20 cellular contexts compared by ENCODE assay signal in genomic region chr18:37674570-37674969, GRCh38.
"Had no signal": no experiment of that assay in that cellular context is flagged by ENCODE, and none has a peak within 500 bp of the region (broad histone marks: within the 10 kb centered on the region; RNA-seq: fewer than 3 reads in every experiment).

No MANE protein-coding gene starts in this region.

- H3K4me3 ChIP-seq: breast epithelium, colonic mucosa, dorsolateral prefrontal cortex, esophagus squamous epithelium, left ventricle myocardium inferior, spleen, thoracic aorta, vagina had no signal

- H3K27me3 ChIP-seq: breast epithelium, colonic mucosa, dorsolateral prefrontal cortex, esophagus squamous epithelium, spleen, vagina had no signal

- ATAC-seq: activated T-cell treated with anti-CD3 and anti-CD28 coated beads, Interleukin-2, amount 50 U/mL, for 4 hours; natural killer cell treated with Interleukin-12 subunit alpha and Interleukin-12 subunit beta and Interleukin-15 and Interleukin-18, amount 100 ng/mL, for 72 hours had no signal

- H3K27ac ChIP-seq: breast epithelium, colonic mucosa, dorsolateral prefrontal cortex, esophagus squamous epithelium, left ventricle myocardium inferior, spleen, thoracic aorta, vagina had no signal

- H3K9me3 ChIP-seq: colonic mucosa, thoracic aorta, vagina had no signal

- H3K36me3 ChIP-seq: breast epithelium, colonic mucosa, esophagus squamous epithelium, left ventricle myocardium inferior, spleen, thoracic aorta, vagina had no signal

- DNase-seq: activated CD4-positive, alpha-beta T cell treated with anti-CD3 and anti-CD28 coated beads for 4 hours; activated CD4-positive, alpha-beta T cell treated with anti-CD3 and anti-CD28 coated beads, Interleukin-2, amount 50 U/mL, for 48 hours; activated CD4-positive, CD25-positive, alpha-beta regulatory T cell; activated CD8-positive, alpha-beta memory T cell treated with anti-CD3 and anti-CD28 coated beads, Interleukin-2, amount 50 U/mL, for 48 hours; activated naive CD4-positive, alpha-beta T cell treated with Interleukin-2 at 50 U/mL for 16 hours; activated naive CD8-positive, alpha-beta T cell treated with anti-CD3 and anti-CD28 coated beads for 36 hours; activated T-cell treated with anti-CD3 and anti-CD28 coated beads, Interleukin-2, amount 50 U/mL, for 4 hours; colonic mucosa; dorsolateral prefrontal cortex; esophagus squamous epithelium; kidney glomerular epithelial cell; left ventricle myocardium inferior; retina; spleen; stimulated activated CD4-positive, alpha-beta T cell treated with anti-CD3 and anti-CD28 coated beads, Interleukin-4, amount 100 ng/mL, for 24 hours; stimulated activated naive CD4-positive, alpha-beta T cell treated with Interleukin-2 at 50 U/mL for 16 hours had no signal

- H3K4me1 ChIP-seq: breast epithelium, colonic mucosa, esophagus squamous epithelium, left ventricle myocardium inferior, vagina had no signal
